1 cellular context compared by ENCODE assay signal in genomic region chr5:87877495-87877894, GRCh38.
TF ChIP-seq lines count a peak whose summit lies in the region.

No MANE protein-coding gene starts in this region.

TF ChIP-seq in WTC11, 78 proteins besides CTCF, POLR2A, EP300 and RAD21 (continued from another document):
- TF ChIP-seq ZNF532 (CRISPR knock-in tag; IDR thresholded peaks at IDR 0.05; ENCODE audit: borderline replicate concordance), result no peak
- no peak for TF ChIP-seq MLX (CRISPR knock-in tag; IDR thresholded peaks at IDR 0.05)
- no peak for TF ChIP-seq MXD4 (CRISPR knock-in tag; IDR thresholded peaks at IDR 0.05; ENCODE audit: borderline replicate concordance)
- TF ChIP-seq TEAD4 (CRISPR knock-in tag; IDR thresholded peaks at IDR 0.05), result no peak
- no peak for TF ChIP-seq NR2C2 (CRISPR knock-in tag; IDR thresholded peaks at IDR 0.05)
- no peak for TF ChIP-seq ZNF396 (CRISPR knock-in tag; IDR thresholded peaks at IDR 0.05; ENCODE audit: borderline replicate concordance)
- TF ChIP-seq NR1H2 (CRISPR knock-in tag; IDR thresholded peaks at IDR 0.05), result no peak
